ENCODE assay signal across 8 cellular contexts in genomic region chr3:134249442-134249841, GRCh38. TPM values are rescaled to one million over a fixed set of nuclear protein-coding genes. Genes with fewer than 3 reads are reported as not detected.
A peak's percentile ranks its signal among the peaks of the same experiment; 100 is the strongest.
DNase-seq lines count a peak whose midpoint lies in the region; ATAC-seq and TF ChIP-seq lines count a peak whose summit lies in the region.

No MANE protein-coding gene starts in this region.

- H3K27me3 Mint-ChIP-seq in CD8-positive, alpha-beta T cell (ENCODE audit: low read depth), result no peaks in the 10 kb centered on the region

- POLR2A ChIA-PET in CD8-positive, alpha-beta T cell (lab: Charles Lee), result interaction anchor here (0.9 to 2.8 kb wide), 3 partner anchors 11 to 36 kb away, joined by 3 to 13 read pairs (median 4); no protein-coding TSS in a partner anchor
- POLR2A ChIA-PET in GM10248 (lab: Yijun Ruan, JAX), result no interaction called here

- DNase-seq in CD8-positive, alpha-beta T cell, result no peak
- DNase-seq in GM13977 (ENCODE audit: low spot score), result no peak
- DNase-seq in NOMO-1 treated with DMSO at 0.1 percent for 48 hours (lab: John Stamatoyannopoulos, UW; ENCODE audit: unreplicated experiment), result no peak
- DNase-seq in GM10248 (ENCODE audit: extremely low spot score), result no peak

- H3K9me2 ChIP-seq in OCI-LY1 (ENCODE audit: low read depth, low read length), result no peaks in the 10 kb centered on the region

- H3K27ac ChIP-seq in CD8-positive, alpha-beta T cell (ENCODE audit: low read depth, low read length), result peak overlapping the region; percentile 57
- H3K27ac ChIP-seq in OCI-LY1 (ENCODE audit: low read depth, low read length, poor library complexity, severe bottlenecking) (no peak overlapping the region), neutrophil (peak overlapping the region; percentile 79)

- peak overlapping the region; percentile 65 for H3K4me3 ChIP-seq in CD8-positive, alpha-beta T cell (ENCODE audit: low read depth, low read length)
- H3K4me3 ChIP-seq in OCI-LY1 (ENCODE audit: low read depth, low read length, poor library complexity, severe bottlenecking), result peak overlapping the region; percentile 61
- peak overlapping the region; percentile 61 for H3K4me3 ChIP-seq in endocrine pancreas (ENCODE audit: control insufficient read depth, insufficient read depth, low read length)
- H3K4me3 ChIP-seq in neutrophil (ENCODE audit: low read depth in 1 of 2, low read length in 1 of 2), result peak overlapping the region; percentile 65 to 66

- peaks cover 8% of the 10 kb centered on the region; the same call in 1 of the 2 replicates for H3F3A ChIP-seq in OCI-LY1 (ENCODE audit: insufficient read depth, low read length)

- peaks cover 11% of the 10 kb centered on the region for H3K36me3 Mint-ChIP-seq in CD8-positive, alpha-beta T cell

- H3K9me3 ChIP-seq in CD8-positive, alpha-beta T cell (ENCODE audit: low read length), result no peaks in the 10 kb centered on the region
- H3K9me3 ChIP-seq in OCI-LY1 (ENCODE audit: low read length) (no peaks in the 10 kb centered on the region), endocrine pancreas (ENCODE audit: control insufficient read depth, low read length) (no peaks in the 10 kb centered on the region), neutrophil (no peaks in the 10 kb centered on the region)

- H3K27me3 ChIP-seq in CD8-positive, alpha-beta T cell (ENCODE audit: insufficient read depth, low read length), result no peaks in the 10 kb centered on the region
- H3K27me3 ChIP-seq in OCI-LY1 (ENCODE audit: insufficient read depth, low read length) (peaks cover 11% of the 10 kb centered on the region; the same call in 1 of the 2 replicates), endocrine pancreas (ENCODE audit: control insufficient read depth, insufficient read depth, low read length) (no peaks in the 10 kb centered on the region), neutrophil (no peaks in the 10 kb centered on the region)

- no peak overlapping the region for H3K9ac ChIP-seq in OCI-LY1 (ENCODE audit: low read length)
- peak overlapping the region; percentile 35 for H3K9ac ChIP-seq in endocrine pancreas (ENCODE audit: control insufficient read depth, insufficient read depth, low read length)

- no peak for ATAC-seq in CD8-positive, alpha-beta T cell
- no peak for ATAC-seq in esophagus mucosa

- H3K36me3 ChIP-seq in CD8-positive, alpha-beta T cell (ENCODE audit: insufficient read depth, low read length), result no peaks in the 10 kb centered on the region
- H3K36me3 ChIP-seq in OCI-LY1 (ENCODE audit: insufficient read depth, low read length) (no peaks in the 10 kb centered on the region), endocrine pancreas (ENCODE audit: control insufficient read depth, insufficient read depth, low read length) (no peaks in the 10 kb centered on the region), neutrophil (no peaks in the 10 kb centered on the region)

- H3K4me1 ChIP-seq in CD8-positive, alpha-beta T cell (ENCODE audit: insufficient read depth, low read length), result peaks cover 26% of the 10 kb centered on the region
- peaks cover 12% of the 10 kb centered on the region for H3K4me1 ChIP-seq in OCI-LY1 (ENCODE audit: insufficient read depth, low read length, severe bottlenecking)
- H3K4me1 ChIP-seq in endocrine pancreas (ENCODE audit: control insufficient read depth, insufficient read depth, low read length), result peaks cover 6% of the 10 kb centered on the region
- H3K4me1 ChIP-seq in neutrophil (ENCODE audit: control insufficient read depth in 1 of 2, insufficient read depth in 1 of 2, low read depth in 1 of 2, low read length in 1 of 2), result peaks cover 10 to 16% of the 10 kb centered on the region in 2 experiments

- H3K4me1 Mint-ChIP-seq in CD8-positive, alpha-beta T cell (ENCODE audit: low read depth), result peaks cover 58% of the 10 kb centered on the region

- H3K9me3 Mint-ChIP-seq in CD8-positive, alpha-beta T cell, result peaks cover 6% of the 10 kb centered on the region

- intact Hi-C loops in CD8-positive, alpha-beta T cell (cut with DNase I, micrococcal nuclease), result no loop called here

- no peak overlapping the region for H2AFZ ChIP-seq in OCI-LY1 (ENCODE audit: low read length)

- no peak for TF ChIP-seq CTCF in CD8-positive, alpha-beta T cell (IDR thresholded peaks at IDR 0.05)
- TF ChIP-seq CTCF in OCI-LY1 (IDR thresholded peaks at IDR 0.05; ENCODE audit: low read length) (no peak), neutrophil (IDR thresholded peaks at IDR 0.05) (no peak), GM13977 (IDR thresholded peaks at IDR 0.05; ENCODE audit: extremely low read depth, insufficient read depth, missing control alignments) (no peak), GM10248 (IDR thresholded peaks at IDR 0.05; ENCODE audit: control extremely low read depth, extremely low read depth, low read depth, missing control alignments) (no peak)

- peak overlapping the region; percentile 69 for H3K4me2 ChIP-seq in OCI-LY1 (ENCODE audit: low read length)

- no peaks in the 10 kb centered on the region for H3K79me2 ChIP-seq in OCI-LY1 (ENCODE audit: insufficient read depth, low read length)

- peak overlapping the region; percentile 94 for H3K27ac Mint-ChIP-seq in CD8-positive, alpha-beta T cell

- H3K4me3 Mint-ChIP-seq in CD8-positive, alpha-beta T cell, result peak overlapping the region; percentile 93

- CTCF ChIA-PET in CD8-positive, alpha-beta T cell (lab: Charles Lee), result interaction anchor here (1.0 to 2.3 kb wide), 4 partner anchors 11 to 37 kb away, joined by 3 to 9 read pairs (median 4); no protein-coding TSS in a partner anchor
- CTCF ChIA-PET in GM10248 (lab: Yijun Ruan, JAX), result interaction anchor here (1.0 to 3.1 kb wide), 3 partner anchors 11 to 63 kb away, joined by 3 to 12 read pairs (median 3); no protein-coding TSS in a partner anchor

- in situ Hi-C loops in GM13977 (cut with MboI; ENCODE audit: low pct_unique_long_range_greater_than_20kb, low sequenced_read_pairs, unreplicated experiment), result no loop called here

- no peaks in the 10 kb centered on the region for H4K20me1 ChIP-seq in OCI-LY1 (ENCODE audit: insufficient read depth, low read length)

RNA-seq across cellular contexts. Expression of gene RYK, which starts 1.2 kb away (rescaled TPM):
- 10 to 100 TPM; 63.6 to 64.7 TPM for total RNA-seq in CD8-positive, alpha-beta T cell
- total RNA-seq in esophagus mucosa, result 32.2 TPM
